In the genomic region with DNA sequence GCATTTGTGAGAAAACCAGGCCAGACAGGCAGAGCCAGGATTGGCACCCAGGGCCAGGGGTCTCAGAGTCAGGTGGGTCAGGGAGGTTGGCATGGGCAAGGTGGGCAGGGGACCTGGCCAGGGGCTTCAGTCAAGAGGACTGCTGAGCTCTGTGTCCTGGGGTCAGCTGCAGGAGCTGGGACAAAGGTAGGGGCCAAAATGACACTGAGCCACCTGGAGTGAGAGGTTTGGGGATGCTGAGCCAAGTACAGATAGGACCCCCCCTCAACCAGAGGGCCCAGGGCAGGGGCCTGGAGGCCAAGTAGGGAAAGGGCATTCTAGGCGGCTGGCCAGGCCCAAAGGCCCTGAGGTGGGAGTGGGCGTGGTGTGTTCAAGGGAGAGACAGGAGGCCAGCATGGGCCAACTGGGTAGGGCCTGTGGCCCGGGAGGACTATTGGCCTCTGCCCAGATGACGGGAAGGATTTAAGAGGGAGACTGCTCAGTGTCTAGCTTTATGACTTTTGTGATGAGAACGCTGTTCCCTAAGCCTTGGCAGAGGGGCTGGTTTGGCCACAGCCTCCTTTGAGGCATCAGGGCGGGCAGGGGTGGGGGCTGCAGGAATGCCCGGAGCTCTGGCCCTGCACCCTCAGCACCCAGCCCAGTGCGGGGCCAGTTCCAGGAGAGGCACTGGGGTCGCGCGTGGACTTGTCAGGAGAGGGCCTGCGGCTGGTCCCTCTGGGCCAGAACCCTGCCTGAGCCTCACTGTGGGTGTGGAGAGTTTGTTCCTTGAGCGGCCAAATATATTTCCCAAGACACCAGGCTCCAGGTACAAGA, we compare ENCODE assay signal across 27 cellular contexts. TPM values are rescaled to one million over a fixed set of nuclear protein-coding genes. Genes with fewer than 3 reads are reported as not detected.
"Had no signal": no experiment of that assay in that cellular context is flagged by ENCODE, and none has a peak within 500 bp of the region (broad histone marks: within the 10 kb centered on the region; RNA-seq: fewer than 3 reads in every experiment).

No MANE protein-coding gene starts in this region.

- H3K27me3 ChIP-seq: MG63 had no signal

- H3K4me3 Mint-ChIP-seq: activated B cell treated with CpG ODN at 0.5 μM for 24 hours; activated CD4-positive, alpha-beta T cell treated with anti-CD3 and anti-CD28 coated beads, Interleukin-2, amount 10 ng/mL, durations not matched to agents 24 days and 14 days; activated CD8-positive, alpha-beta memory T cell treated with anti-CD3 and anti-CD28 coated beads, Interleukin-2, amount 10 ng/mL, durations not matched to agents 7 days and 5 days; activated naive CD4-positive, alpha-beta T cell treated with anti-CD3 and anti-CD28 coated beads for 36 hours; activated naive CD8-positive, alpha-beta T cell; activated T-cell treated with anti-CD3 and anti-CD28 coated beads, Interleukin-2, amount 50 U/mL, for 24 hours; activated T-helper 1 cell treated with anti-CD3 and anti-CD28 coated beads, Interleukin-12 subunit alpha, Interleukin-12 subunit beta, Interleukin-2, Interleukin-4 antibody, amounts not matched to agents 30 ng/mL and 10 ng/mL and 1 ng/mL, durations not matched to agents 14 hours and 24 hours and 36 hours; brain; T-cell had no signal

- H3K36me3 Mint-ChIP-seq: activated CD8-positive, alpha-beta memory T cell treated with anti-CD3 and anti-CD28 coated beads, Interleukin-2, amount 10 ng/mL, durations not matched to agents 7 days and 5 days; activated naive CD8-positive, alpha-beta T cell; brain; T-cell had no signal

- H3K4me1 Mint-ChIP-seq: activated B cell treated with CpG ODN at 0.5 μM for 24 hours; activated CD4-positive, alpha-beta T cell treated with anti-CD3 and anti-CD28 coated beads, Interleukin-2, amount 10 ng/mL, durations not matched to agents 24 days and 14 days; activated CD8-positive, alpha-beta memory T cell treated with anti-CD3 and anti-CD28 coated beads, Interleukin-2, amount 10 ng/mL, durations not matched to agents 7 days and 5 days; T-cell had no signal

- H3K9me3 Mint-ChIP-seq: activated CD4-positive, alpha-beta T cell treated with anti-CD3 and anti-CD28 coated beads, Interleukin-2, amount 10 ng/mL, durations not matched to agents 24 days and 14 days; activated naive CD4-positive, alpha-beta T cell treated with anti-CD3 and anti-CD28 coated beads for 36 hours; activated T-cell treated with anti-CD3 and anti-CD28 coated beads, Interleukin-2, amount 50 U/mL, for 24 hours; activated T-helper 1 cell treated with anti-CD3 and anti-CD28 coated beads, Interleukin-12 subunit alpha, Interleukin-12 subunit beta, Interleukin-2, Interleukin-4 antibody, amounts not matched to agents 30 ng/mL and 10 ng/mL and 1 ng/mL, durations not matched to agents 14 hours and 24 hours and 36 hours; T-cell had no signal

- H3K4me3 ChIP-seq: MG63, SK-N-MC had no signal

- FAIRE-seq: astrocyte, RCC 7860, TTC549 had no signal

- H3K36me3 ChIP-seq: MG63 had no signal

- H3K27ac Mint-ChIP-seq: activated B cell treated with CpG ODN at 0.5 μM for 24 hours; activated CD4-positive, alpha-beta T cell treated with anti-CD3 and anti-CD28 coated beads, Interleukin-2, amount 10 ng/mL, durations not matched to agents 24 days and 14 days; activated CD8-positive, alpha-beta memory T cell treated with anti-CD3 and anti-CD28 coated beads, Interleukin-2, amount 10 ng/mL, durations not matched to agents 7 days and 5 days; activated naive CD4-positive, alpha-beta T cell treated with anti-CD3 and anti-CD28 coated beads for 36 hours; activated naive CD8-positive, alpha-beta T cell; activated T-cell treated with anti-CD3 and anti-CD28 coated beads, Interleukin-2, amount 50 U/mL, for 24 hours; activated T-helper 1 cell treated with anti-CD3 and anti-CD28 coated beads, Interleukin-12 subunit alpha, Interleukin-12 subunit beta, Interleukin-2, Interleukin-4 antibody, amounts not matched to agents 30 ng/mL and 10 ng/mL and 1 ng/mL, durations not matched to agents 14 hours and 24 hours and 36 hours; brain; T-cell had no signal

- ATAC-seq: activated CD8-positive, alpha-beta memory T cell treated with anti-CD3 and anti-CD28 coated beads, Interleukin-2, amount 10 ng/mL, durations not matched to agents 7 days and 5 days; T-cell had no signal

- H3K27ac ChIP-seq: SK-N-MC had no signal

- H3K9me3 ChIP-seq: MG63 had no signal

- DNase-seq: activated B cell treated with CpG ODN at 0.5 μM for 24 hours; activated CD4-positive, alpha-beta T cell treated with anti-CD3 and anti-CD28 coated beads for 1 hour; activated CD4-positive, alpha-beta T cell treated with anti-CD3 and anti-CD28 coated beads, Interleukin-2, amount 10 ng/mL, durations not matched to agents 24 days and 14 days; activated CD4-positive, alpha-beta T cell treated with anti-CD3 and anti-CD28 coated beads, Interleukin-2, amount 50 U/mL, for 48 hours; activated CD8-positive, alpha-beta memory T cell treated with anti-CD3 and anti-CD28 coated beads, Interleukin-2, amount 10 ng/mL, durations not matched to agents 7 days and 5 days; activated gamma-delta T cell; activated naive CD4-positive, alpha-beta T cell treated with anti-CD3 and anti-CD28 coated beads for 36 hours; activated T-cell treated with anti-CD3 and anti-CD28 coated beads, Interleukin-2, amount 50 U/mL, for 24 hours; amygdala; MG63; NCI-H1105; NCI-H1436 treated with DMSO at 0.1 percent for 48 hours; NCI-H187; NCI-H2081; NCI-H510A treated with DMSO at 0.1 percent for 48 hours; NCI-H69; NK-92 treated with Interleukin-12 subunit alpha and Interleukin-12 subunit beta, amount 100 ng/mL, for 24 hours; T-cell; T-helper 2 cell; T1000 had no signal

RNA-seq across cellular contexts. Expression of a gene that starts 3.1 kb away (rescaled TPM):
- total RNA-seq: activated B cell treated with CpG ODN at 0.5 μM for 24 hours; activated CD4-positive, alpha-beta T cell treated with anti-CD3 and anti-CD28 coated beads, Interleukin-2, amount 10 ng/mL, durations not matched to agents 24 days and 14 days; activated CD8-positive, alpha-beta memory T cell treated with anti-CD3 and anti-CD28 coated beads, Interleukin-2, amount 10 ng/mL, durations not matched to agents 7 days and 5 days; activated naive CD4-positive, alpha-beta T cell treated with anti-CD3 and anti-CD28 coated beads for 36 hours; activated T-helper 1 cell treated with anti-CD3 and anti-CD28 coated beads, Interleukin-12 subunit alpha, Interleukin-12 subunit beta, Interleukin-2, Interleukin-4 antibody, amounts not matched to agents 30 ng/mL and 10 ng/mL and 1 ng/mL, durations not matched to agents 14 hours and 24 hours and 36 hours; astrocyte; T-cell had no signal

RNA-seq across cellular contexts. Expression of a gene that starts 40.6 kb away (rescaled TPM):
- total RNA-seq: activated CD8-positive, alpha-beta memory T cell treated with anti-CD3 and anti-CD28 coated beads, Interleukin-2, amount 10 ng/mL, durations not matched to agents 7 days and 5 days had no signal
